Comparison of ENCODE assay signal across 1 cellular context in genomic region chr6:5302220-5302946, GRCh38.
TF ChIP-seq lines count a peak whose summit lies in the region.

No MANE protein-coding gene starts in this region.

TF ChIP-seq in K562, 482 proteins besides CTCF, POLR2A, EP300 and RAD21 (continued from another document and continues in another):
- TF ChIP-seq, protein P1, sequence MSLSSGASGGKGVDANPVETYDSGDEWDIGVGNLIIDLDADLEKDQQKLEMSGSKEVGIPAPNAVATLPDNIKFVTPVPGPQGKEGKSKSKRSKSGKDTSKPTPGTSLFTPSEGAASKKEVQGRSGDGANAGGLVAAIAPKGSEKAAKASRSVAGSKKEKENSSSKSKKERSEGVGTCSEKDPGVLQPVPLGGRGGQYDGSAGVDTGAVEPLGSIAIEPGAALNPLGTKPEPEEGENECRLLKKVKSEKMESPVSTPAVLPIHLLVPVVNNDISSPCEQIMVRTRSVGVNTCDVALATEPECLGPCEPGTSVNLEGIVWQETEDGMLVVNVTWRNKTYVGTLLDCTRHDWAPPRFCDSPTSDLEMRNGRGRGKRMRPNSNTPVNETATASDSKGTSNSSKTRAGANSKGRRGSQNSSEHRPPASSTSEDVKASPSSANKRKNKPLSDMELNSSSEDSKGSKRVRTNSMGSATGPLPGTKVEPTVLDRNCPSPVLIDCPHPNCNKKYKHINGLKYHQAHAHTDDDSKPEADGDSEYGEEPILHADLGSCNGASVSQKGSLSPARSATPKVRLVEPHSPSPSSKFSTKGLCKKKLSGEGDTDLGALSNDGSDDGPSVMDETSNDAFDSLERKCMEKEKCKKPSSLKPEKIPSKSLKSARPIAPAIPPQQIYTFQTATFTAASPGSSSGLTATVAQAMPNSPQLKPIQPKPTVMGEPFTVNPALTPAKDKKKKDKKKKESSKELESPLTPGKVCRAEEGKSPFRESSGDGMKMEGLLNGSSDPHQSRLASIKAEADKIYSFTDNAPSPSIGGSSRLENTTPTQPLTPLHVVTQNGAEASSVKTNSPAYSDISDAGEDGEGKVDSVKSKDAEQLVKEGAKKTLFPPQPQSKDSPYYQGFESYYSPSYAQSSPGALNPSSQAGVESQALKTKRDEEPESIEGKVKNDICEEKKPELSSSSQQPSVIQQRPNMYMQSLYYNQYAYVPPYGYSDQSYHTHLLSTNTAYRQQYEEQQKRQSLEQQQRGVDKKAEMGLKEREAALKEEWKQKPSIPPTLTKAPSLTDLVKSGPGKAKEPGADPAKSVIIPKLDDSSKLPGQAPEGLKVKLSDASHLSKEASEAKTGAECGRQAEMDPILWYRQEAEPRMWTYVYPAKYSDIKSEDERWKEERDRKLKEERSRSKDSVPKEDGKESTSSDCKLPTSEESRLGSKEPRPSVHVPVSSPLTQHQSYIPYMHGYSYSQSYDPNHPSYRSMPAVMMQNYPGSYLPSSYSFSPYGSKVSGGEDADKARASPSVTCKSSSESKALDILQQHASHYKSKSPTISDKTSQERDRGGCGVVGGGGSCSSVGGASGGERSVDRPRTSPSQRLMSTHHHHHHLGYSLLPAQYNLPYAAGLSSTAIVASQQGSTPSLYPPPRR (CRISPR knock-in tag; IDR thresholded peaks at IDR 0.05; ENCODE audit: borderline replicate concordance): no peak
- TF ChIP-seq GABPA (tag; conservative IDR thresholded peaks at IDR 0.05; ENCODE audit: low read depth): no peak
- 0 out of 2 replicates have a peak, but pooled peaks have one; percentile 20 for TF ChIP-seq DMBX1 (CRISPR knock-in tag; IDR thresholded peaks at IDR 0.05; ENCODE audit: borderline replicate concordance)
- TF ChIP-seq NFIC (IDR thresholded peaks at IDR 0.05): no peak
- TF ChIP-seq, protein P2, sequence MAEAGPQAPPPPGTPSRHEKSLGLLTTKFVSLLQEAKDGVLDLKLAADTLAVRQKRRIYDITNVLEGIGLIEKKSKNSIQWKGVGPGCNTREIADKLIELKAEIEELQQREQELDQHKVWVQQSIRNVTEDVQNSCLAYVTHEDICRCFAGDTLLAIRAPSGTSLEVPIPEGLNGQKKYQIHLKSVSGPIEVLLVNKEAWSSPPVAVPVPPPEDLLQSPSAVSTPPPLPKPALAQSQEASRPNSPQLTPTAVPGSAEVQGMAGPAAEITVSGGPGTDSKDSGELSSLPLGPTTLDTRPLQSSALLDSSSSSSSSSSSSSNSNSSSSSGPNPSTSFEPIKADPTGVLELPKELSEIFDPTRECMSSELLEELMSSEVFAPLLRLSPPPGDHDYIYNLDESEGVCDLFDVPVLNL (CRISPR knock-in tag; IDR thresholded peaks at IDR 0.05; ENCODE audit: low read depth): no peak
- no peak for TF ChIP-seq HNRNPLL (IDR thresholded peaks at IDR 0.05; ENCODE audit: low read depth, low read length, poor library complexity, severe bottlenecking)
- TF ChIP-seq ZC3H4 (CRISPR knock-in tag; IDR thresholded peaks at IDR 0.05; ENCODE audit: borderline replicate concordance): no peak
- TF ChIP-seq CTBP1 (IDR thresholded peaks at IDR 0.05; ENCODE audit: borderline replicate concordance): peak; percentile 66; the same call in 1 of the 2 replicates
- TF ChIP-seq STAT5B (CRISPR knock-in tag; IDR thresholded peaks at IDR 0.05): no peak
- TF ChIP-seq HSF4 (CRISPR knock-in tag; IDR thresholded peaks at IDR 0.05; ENCODE audit: borderline replicate concordance): no peak
- no peak for TF ChIP-seq HIVEP1 (CRISPR knock-in tag; IDR thresholded peaks at IDR 0.05)
- TF ChIP-seq SNIP1 (IDR thresholded peaks at IDR 0.05; ENCODE audit: low read depth): no peak
- TF ChIP-seq ARID2 (IDR thresholded peaks at IDR 0.05): no peak
- TF ChIP-seq SMAD4 (CRISPR knock-in tag; conservative IDR thresholded peaks at IDR 0.05): no peak; the same call in 1 of the 2 replicates
- TF ChIP-seq ZNF197 (CRISPR knock-in tag; IDR thresholded peaks at IDR 0.05; ENCODE audit: low read depth): peak; percentile 64; the same call in 1 of the 2 replicates
- peak; percentile 66 for TF ChIP-seq HINFP (tag; conservative IDR thresholded peaks at IDR 0.05; ENCODE audit: low read depth)
- TF ChIP-seq MAFF (IDR thresholded peaks at IDR 0.05; ENCODE audit: low read length): peak; percentile 41; the same call in 1 of the 2 replicates
- TF ChIP-seq ZNF277 (CRISPR knock-in tag; IDR thresholded peaks at IDR 0.05; ENCODE audit: borderline replicate concordance): no peak
- no peak for TF ChIP-seq ZNF318 (IDR thresholded peaks at IDR 0.05; ENCODE audit: borderline replicate concordance in 1 of 2, low read depth in 1 of 2)
- TF ChIP-seq, protein P3, sequence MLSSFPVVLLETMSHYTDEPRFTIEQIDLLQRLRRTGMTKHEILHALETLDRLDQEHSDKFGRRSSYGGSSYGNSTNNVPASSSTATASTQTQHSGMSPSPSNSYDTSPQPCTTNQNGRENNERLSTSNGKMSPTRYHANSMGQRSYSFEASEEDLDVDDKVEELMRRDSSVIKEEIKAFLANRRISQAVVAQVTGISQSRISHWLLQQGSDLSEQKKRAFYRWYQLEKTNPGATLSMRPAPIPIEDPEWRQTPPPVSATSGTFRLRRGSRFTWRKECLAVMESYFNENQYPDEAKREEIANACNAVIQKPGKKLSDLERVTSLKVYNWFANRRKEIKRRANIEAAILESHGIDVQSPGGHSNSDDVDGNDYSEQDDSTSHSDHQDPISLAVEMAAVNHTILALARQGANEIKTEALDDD (IDR thresholded peaks at IDR 0.05): peak; percentile 96
- no peak for TF ChIP-seq NFYB (IDR thresholded peaks at IDR 0.05; ENCODE audit: extremely low read depth, insufficient read length)
- TF ChIP-seq, protein P4, sequence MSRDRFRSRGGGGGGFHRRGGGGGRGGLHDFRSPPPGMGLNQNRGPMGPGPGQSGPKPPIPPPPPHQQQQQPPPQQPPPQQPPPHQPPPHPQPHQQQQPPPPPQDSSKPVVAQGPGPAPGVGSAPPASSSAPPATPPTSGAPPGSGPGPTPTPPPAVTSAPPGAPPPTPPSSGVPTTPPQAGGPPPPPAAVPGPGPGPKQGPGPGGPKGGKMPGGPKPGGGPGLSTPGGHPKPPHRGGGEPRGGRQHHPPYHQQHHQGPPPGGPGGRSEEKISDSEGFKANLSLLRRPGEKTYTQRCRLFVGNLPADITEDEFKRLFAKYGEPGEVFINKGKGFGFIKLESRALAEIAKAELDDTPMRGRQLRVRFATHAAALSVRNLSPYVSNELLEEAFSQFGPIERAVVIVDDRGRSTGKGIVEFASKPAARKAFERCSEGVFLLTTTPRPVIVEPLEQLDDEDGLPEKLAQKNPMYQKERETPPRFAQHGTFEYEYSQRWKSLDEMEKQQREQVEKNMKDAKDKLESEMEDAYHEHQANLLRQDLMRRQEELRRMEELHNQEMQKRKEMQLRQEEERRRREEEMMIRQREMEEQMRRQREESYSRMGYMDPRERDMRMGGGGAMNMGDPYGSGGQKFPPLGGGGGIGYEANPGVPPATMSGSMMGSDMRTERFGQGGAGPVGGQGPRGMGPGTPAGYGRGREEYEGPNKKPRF (IDR thresholded peaks at IDR 0.05; ENCODE audit: low read depth, low read length): no peak
- no peak for TF ChIP-seq POLR2G (IDR thresholded peaks at IDR 0.05; ENCODE audit: low read depth, low read length)
- no peak for TF ChIP-seq ZNF77 (CRISPR knock-in tag; IDR thresholded peaks at IDR 0.05)
- TF ChIP-seq SRF (CRISPR knock-in tag; IDR thresholded peaks at IDR 0.05): no peak
- TF ChIP-seq NCOA1 (IDR thresholded peaks at IDR 0.05; ENCODE audit: low read depth): no peak
- TF ChIP-seq ESRRA (IDR thresholded peaks at IDR 0.05; ENCODE audit: borderline replicate concordance, low read depth): no peak
- TF ChIP-seq ASH1L (IDR thresholded peaks at IDR 0.05; ENCODE audit: borderline replicate concordance, low read depth, partially characterized antibody): no peak
- no peak for TF ChIP-seq FIP1L1 (IDR thresholded peaks at IDR 0.05; ENCODE audit: low read depth, low read length, poor library complexity, severe bottlenecking)
- TF ChIP-seq RBM17 (IDR thresholded peaks at IDR 0.05; ENCODE audit: borderline replicate concordance, low read depth, low read length): no peak
- TF ChIP-seq HLTF (IDR thresholded peaks at IDR 0.05): no peak
- no peak for TF ChIP-seq HBP1 (CRISPR knock-in tag; IDR thresholded peaks at IDR 0.05)
- TF ChIP-seq, protein P5, sequence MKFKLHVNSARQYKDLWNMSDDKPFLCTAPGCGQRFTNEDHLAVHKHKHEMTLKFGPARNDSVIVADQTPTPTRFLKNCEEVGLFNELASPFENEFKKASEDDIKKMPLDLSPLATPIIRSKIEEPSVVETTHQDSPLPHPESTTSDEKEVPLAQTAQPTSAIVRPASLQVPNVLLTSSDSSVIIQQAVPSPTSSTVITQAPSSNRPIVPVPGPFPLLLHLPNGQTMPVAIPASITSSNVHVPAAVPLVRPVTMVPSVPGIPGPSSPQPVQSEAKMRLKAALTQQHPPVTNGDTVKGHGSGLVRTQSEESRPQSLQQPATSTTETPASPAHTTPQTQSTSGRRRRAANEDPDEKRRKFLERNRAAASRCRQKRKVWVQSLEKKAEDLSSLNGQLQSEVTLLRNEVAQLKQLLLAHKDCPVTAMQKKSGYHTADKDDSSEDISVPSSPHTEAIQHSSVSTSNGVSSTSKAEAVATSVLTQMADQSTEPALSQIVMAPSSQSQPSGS (CRISPR knock-in tag; IDR thresholded peaks at IDR 0.05): no peak
- TF ChIP-seq TCF7 (IDR thresholded peaks at IDR 0.05; ENCODE audit: borderline replicate concordance): no peak
- TF ChIP-seq PRMT5 (CRISPR knock-in tag; IDR thresholded peaks at IDR 0.05): no peak
- TF ChIP-seq SMARCA4 (IDR thresholded peaks at IDR 0.05): peak; percentile 55
